8 cellular contexts compared by ENCODE assay signal in genomic region chr6:169831450-169832246, GRCh38.
DNase-seq lines count a peak whose midpoint lies in the region; ATAC-seq lines count a peak whose summit lies in the region.

No MANE protein-coding gene starts in this region.

- DNase-seq in DMS153 (lab: John Stamatoyannopoulos, UW), result peak; percentile 65
- peak; percentile 53 to 84 for DNase-seq in HAP-1 (ENCODE audit: low spot score in 2 of 2)
- DNase-seq in NCI-H2107 (lab: John Stamatoyannopoulos, UW), result peak; percentile 53
- DNase-seq in activated CD4-positive, alpha-beta T cell treated with anti-CD3 and anti-CD28 coated beads for 24 hours (ENCODE audit: low read depth in 2 of 2), result peak; percentile 53 to 63
- peak; percentile 32 for DNase-seq in central memory CD4-positive, alpha-beta T cell
- peak; percentile 68 for DNase-seq in kidney tubule cell (ENCODE audit: low spot score)
- DNase-seq in stimulated activated CD4-positive, alpha-beta T cell treated with anti-CD3 and anti-CD28 coated beads, Interleukin-1b, Interleukin-23, amount 100 ng/mL, for 4 hours (ENCODE audit: low read depth in 2 of 2), result peak; percentile 60 to 67

- no peak for ATAC-seq in HG03045 (IDR thresholded peaks at IDR 0.05; ENCODE audit: unreplicated experiment)

- 0 out of 2 replicates have a peak, but pooled peaks cover 2% of the 10 kb centered on the region for H3K9me3 ChIP-seq in HAP-1

- in situ Hi-C loops in HAP-1 (cut with MboI; ENCODE audit: low sequenced_read_pairs), result no loop called here

- peaks cover 16% of the 10 kb centered on the region for H3K27me3 ChIP-seq in HAP-1 (ENCODE audit: low read depth)

- no peaks in the 10 kb centered on the region for H3K4me1 ChIP-seq in HAP-1

- no peak overlapping the region for H3K4me3 ChIP-seq in HAP-1

- H3K36me3 ChIP-seq in HAP-1 (replicated peaks), result no peaks in the 10 kb centered on the region
